ENCODE assay signal across 24 cellular contexts in the genomic region with DNA sequence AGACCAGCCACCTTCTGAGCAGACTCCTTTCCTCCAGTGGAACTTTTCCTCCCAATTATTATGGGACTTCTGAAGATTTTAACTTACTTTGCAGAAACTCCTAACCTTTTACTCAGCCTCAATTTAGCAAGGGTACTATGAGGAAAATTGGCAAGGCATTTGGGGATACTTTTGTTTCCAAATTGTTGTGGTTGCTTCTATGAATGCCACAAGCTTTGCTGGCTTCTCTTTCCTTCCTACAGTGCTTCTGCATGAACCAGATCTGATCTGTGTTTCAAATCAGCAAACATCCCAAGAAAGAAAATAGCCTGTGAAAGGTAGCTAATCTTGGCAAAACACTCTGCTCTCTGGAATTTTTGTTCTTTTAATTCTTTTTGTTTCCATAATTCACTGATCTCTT. TPM values are rescaled to one million over a fixed set of nuclear protein-coding genes. Genes with fewer than 3 reads are reported as not detected.
"Had no signal": no experiment of that assay in that cellular context is flagged by ENCODE, and none has a peak within 500 bp of the region (broad histone marks: within the 10 kb centered on the region; RNA-seq: fewer than 3 reads in every experiment).

No MANE protein-coding gene starts in this region.

- H3K27ac ChIP-seq: brain microvascular endothelial cell, coronary artery, foreskin keratinocyte, suprapubic skin had no signal

- H3K4me1 ChIP-seq: foreskin keratinocyte had no signal

- DNase-seq: activated B cell treated with CpG ODN at 0.5 μM for 24 hours; activated CD4-positive, alpha-beta memory T cell treated with anti-CD3 and anti-CD28 coated beads for 36 hours; activated CD4-positive, alpha-beta T cell treated with anti-CD3 and anti-CD28 coated beads for 4 hours; activated gamma-delta T cell treated with Interleukin-2 at 50 U/mL for 16 hours; activated T-cell treated with anti-CD3 and anti-CD28 coated beads for 4 hours; central memory CD4-positive, alpha-beta T cell; effector CD4-positive, alpha-beta T cell; foreskin keratinocyte; hippocampal formation; islet precursor cell; nucleus accumbens; stimulated activated naive CD8-positive, alpha-beta T cell treated with anti-CD3 and anti-CD28 coated beads, Interleukin-15, Interleukin-2, amounts not matched to agents 100 U/mL and 50 U/mL, for 24 hours; T-helper 1 cell; T-helper 9 cell had no signal

- H3K27me3 ChIP-seq: brain microvascular endothelial cell, foreskin keratinocyte, suprapubic skin had no signal

- ATAC-seq: activated naive CD4-positive, alpha-beta T cell treated with anti-CD3 and anti-CD28 coated beads, Interleukin-2, amount 50 U/mL, for 72 hours; foreskin keratinocyte; stimulated activated naive CD8-positive, alpha-beta T cell treated with anti-CD3 and anti-CD28 coated beads, Interleukin-15, Interleukin-2, amounts not matched to agents 100 U/mL and 50 U/mL, for 24 hours had no signal

- H3K36me3 ChIP-seq: brain microvascular endothelial cell, suprapubic skin had no signal

- H3K9me3 ChIP-seq: suprapubic skin had no signal

- H3K4me3 ChIP-seq: coronary artery, lung, suprapubic skin had no signal

RNA-seq across cellular contexts. Expression of gene TAF11L2, which starts 57.3 kb away (rescaled TPM):
- total RNA-seq: activated B cell treated with CpG ODN at 0.5 μM for 24 hours; activated CD4-positive, alpha-beta memory T cell treated with anti-CD3 and anti-CD28 coated beads for 36 hours; activated naive CD4-positive, alpha-beta T cell treated with anti-CD3 and anti-CD28 coated beads, Interleukin-2, amount 50 U/mL, for 72 hours; activated T-helper 1 cell treated with anti-CD3 and anti-CD28 coated beads, Interleukin-12 subunit alpha, Interleukin-12 subunit beta, Interleukin-2, Interleukin-4 antibody, amounts not matched to agents 30 ng/mL and 10 ng/mL and 1 ng/mL, durations not matched to agents 14 hours and 24 hours and 36 hours; foreskin keratinocyte; lung; mesothelial cell of epicardium; progenitor cell of endocrine pancreas; skeletal muscle tissue; suprapubic skin had no signal
- polyA plus RNA-seq: esophagus, foreskin keratinocyte had no signal
